16 cellular contexts compared by ENCODE assay signal in genomic region chr13:50448535-50448981, GRCh38.
A peak's percentile ranks its signal among the peaks of the same experiment; 100 is the strongest.
DNase-seq lines count a peak whose midpoint lies in the region; ATAC-seq and TF ChIP-seq lines count a peak whose summit lies in the region.
"Had no signal": no experiment of that assay in that cellular context is flagged by ENCODE, and none has a peak within 500 bp of the region (broad histone marks: within the 10 kb centered on the region; RNA-seq: fewer than 3 reads in every experiment).

No MANE protein-coding gene starts in this region.

- H3K4me1 ChIP-seq in RWPE2 (ENCODE audit: insufficient read depth, poor library complexity, severe bottlenecking), result no peaks in the 10 kb centered on the region

- TF ChIP-seq CTCF in LNCaP clone FGC (IDR thresholded peaks at IDR 0.05; ENCODE audit: control insufficient read depth, extremely low read depth, insufficient read depth) (no peak), RWPE2 (IDR thresholded peaks at IDR 0.05; ENCODE audit: poor library complexity, severe bottlenecking) (no peak)

- no peaks in the 10 kb centered on the region for H3K27me3 ChIP-seq in RWPE2 (ENCODE audit: insufficient read depth, poor library complexity, severe bottlenecking)
- H3K27me3 ChIP-seq: esophagus muscularis mucosa, thyroid gland had no signal

- H3K9me3 ChIP-seq in RWPE2 (ENCODE audit: severe bottlenecking), result no peaks in the 10 kb centered on the region
- H3K9me3 ChIP-seq: esophagus muscularis mucosa, thyroid gland had no signal

- no peaks in the 10 kb centered on the region for H3K36me3 ChIP-seq in RWPE2 (ENCODE audit: low read depth)
- H3K36me3 ChIP-seq: esophagus muscularis mucosa, thyroid gland had no signal

- DNase-seq in DMS79 treated with DMSO at 0.1 percent for 48 hours (lab: John Stamatoyannopoulos, UW), result peak; percentile 4
- no peak for DNase-seq in DMS79 (lab: John Stamatoyannopoulos, UW)
- peak; percentile 59 for DNase-seq in LNCaP clone FGC (ENCODE audit: low read depth)
- DNase-seq in RWPE2 (ENCODE audit: low spot score), result no peak
- DNase-seq in kidney tubule cell (ENCODE audit: low spot score), result peak; percentile 94
- DNase-seq: 8988T; activated CD8-positive, alpha-beta memory T cell treated with anti-CD3 and anti-CD28 coated beads, Interleukin-2, amount 50 U/mL, for 48 hours; activated naive CD8-positive, alpha-beta T cell treated with anti-CD3 and anti-CD28 coated beads, Interleukin-2, amount 10 ng/mL, durations not matched to agents 7 days and 5 days; mesendoderm; OCI-M1; stimulated activated CD4-positive, alpha-beta T cell treated with anti-CD3 and anti-CD28 coated beads, Interleukin-15, amount 100 ng/mL, for 24 hours; thyroid gland had no signal

- ATAC-seq in RWPE2 (ENCODE audit: low read depth), result 0 out of 3 replicates have a peak, but pooled peaks have one; percentile 44
- no peak for ATAC-seq in GM21423 (IDR thresholded peaks at IDR 0.05; ENCODE audit: unreplicated experiment)
- no peak for ATAC-seq in GM21576 (IDR thresholded peaks at IDR 0.05; ENCODE audit: unreplicated experiment)
- ATAC-seq in GM18519 (IDR thresholded peaks at IDR 0.05; ENCODE audit: low FRiP score, unreplicated experiment), result no peak

- H3K4me3 ChIP-seq in LNCaP clone FGC (ENCODE audit: low read depth, low read length) (no peak overlapping the region), RWPE2 (ENCODE audit: severe bottlenecking) (no peak overlapping the region)
- H3K4me3 ChIP-seq: esophagus muscularis mucosa, thyroid gland had no signal

- H3K27ac ChIP-seq in RWPE2 (ENCODE audit: poor library complexity, severe bottlenecking), result no peak overlapping the region
- H3K27ac ChIP-seq: esophagus muscularis mucosa, thyroid gland had no signal

Comparison
In these comparisons a context has a peak if more than half of its experiments do, and no peak if none do; other contexts are left out.
1. DNase-seq: peak in DMS79 treated with DMSO at 0.1 percent for 48 hours (single experiment), LNCaP clone FGC (single experiment) and kidney tubule cell (single experiment); none in DMS79 (single experiment) and RWPE2 (single experiment).